1 cellular context compared by ENCODE assay signal in the genomic region with DNA sequence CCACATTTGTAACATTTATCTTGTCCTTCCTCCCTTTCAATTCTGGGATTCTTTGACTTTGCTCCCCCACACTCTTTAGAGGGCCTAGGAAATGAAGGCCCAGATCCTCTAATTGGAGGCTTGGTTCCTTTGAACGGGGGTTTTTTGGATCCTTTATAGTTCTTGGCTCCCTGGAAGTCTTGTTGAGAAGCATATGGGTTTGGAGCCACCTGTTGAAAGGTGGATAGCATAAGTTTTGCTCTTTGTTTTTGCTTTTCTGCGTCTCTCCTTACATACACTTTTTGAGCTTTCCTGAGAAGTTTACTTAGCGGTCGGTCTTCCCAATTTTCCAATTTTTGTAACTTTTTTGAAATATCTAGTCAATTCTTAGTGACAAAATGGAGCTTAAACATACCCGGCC.
TF ChIP-seq lines count a peak whose summit lies in the region.

No MANE protein-coding gene starts in this region.

TF ChIP-seq in GM23338, 12 proteins besides CTCF, POLR2A, EP300 and RAD21 (continued from another document):
- TF ChIP-seq ZNF462 (CRISPR knock-in tag; IDR thresholded peaks at IDR 0.05): no peak
- TF ChIP-seq POLR2AphosphoS5 (IDR thresholded peaks at IDR 0.05; ENCODE audit: low read depth): no peak
